Comparison of ENCODE assay signal across 22 cellular contexts in genomic region chr12:126512916-126513913, GRCh38.
"Had no signal": no experiment of that assay in that cellular context is flagged by ENCODE, and none has a peak within 500 bp of the region (broad histone marks: within the 10 kb centered on the region; RNA-seq: fewer than 3 reads in every experiment).

No MANE protein-coding gene starts in this region.

- H3K27me3 ChIP-seq: colonic mucosa, heart right ventricle, ovary, right atrium auricular region, sigmoid colon, testis, tibial nerve, upper lobe of right lung, vagina had no signal

- H3K27ac ChIP-seq: colonic mucosa, heart right ventricle, ovary, right atrium auricular region, sigmoid colon, skin epidermis, testis, tibial nerve, upper lobe of right lung, vagina had no signal

- H3K9me3 ChIP-seq: colonic mucosa, ovary, testis, tibial nerve, upper lobe of right lung, vagina had no signal

- H3K36me3 ChIP-seq: colonic mucosa, heart right ventricle, ovary, right atrium auricular region, sigmoid colon, tibial nerve, upper lobe of right lung, vagina had no signal

- DNase-seq: colonic mucosa; dermis blood vessel endothelial cell; effector CD4-positive, alpha-beta T cell; heart right ventricle; hypothalamus; kidney glomerular epithelial cell; mammary epithelial cell; midbrain; naive thymus-derived CD8-positive, alpha-beta T cell; ovary; sigmoid colon; stimulated activated CD4-positive, alpha-beta T cell treated with anti-CD3 and anti-CD28 coated beads, Interleukin-2, amount 100 ng/mL, for 24 hours; stimulated activated CD4-positive, alpha-beta T cell treated with anti-CD3 and anti-CD28 coated beads, Interleukin-4, amount 100 ng/mL, for 4 hours; stimulated activated naive B cell treated with anti-CD40 and anti-IgM and Interleukin-4, amounts not matched to agents 10 μg/mL and 1 μg/mL and 100 μg/mL, for 72 hours; stimulated activated naive CD8-positive, alpha-beta T cell treated with anti-CD3 and anti-CD28 coated beads, Interleukin-15, amount 100 ng/mL, for 72 hours; testis; upper lobe of right lung had no signal

- H3K4me3 Mint-ChIP-seq: naive thymus-derived CD8-positive, alpha-beta T cell; stimulated activated naive B cell treated with anti-CD40 and anti-IgM and Interleukin-4, amounts not matched to agents 10 μg/mL and 1 μg/mL and 100 μg/mL, for 72 hours; stimulated activated naive CD8-positive, alpha-beta T cell treated with anti-CD3 and anti-CD28 coated beads, Interleukin-15, amount 100 ng/mL, for 72 hours had no signal

- H3K4me1 Mint-ChIP-seq: naive thymus-derived CD8-positive, alpha-beta T cell; stimulated activated naive B cell treated with anti-CD40 and anti-IgM and Interleukin-4, amounts not matched to agents 10 μg/mL and 1 μg/mL and 100 μg/mL, for 72 hours; stimulated activated naive CD8-positive, alpha-beta T cell treated with anti-CD3 and anti-CD28 coated beads, Interleukin-15, amount 100 ng/mL, for 72 hours had no signal

- H3K4me3 ChIP-seq: colonic mucosa, heart right ventricle, ovary, right atrium auricular region, sigmoid colon, skin epidermis, testis, tibial nerve, upper lobe of right lung, vagina had no signal

- H3K4me1 ChIP-seq: colonic mucosa, heart right ventricle, right atrium auricular region, sigmoid colon, testis, tibial nerve, upper lobe of right lung, vagina had no signal

- H3K27ac Mint-ChIP-seq: naive thymus-derived CD8-positive, alpha-beta T cell; stimulated activated naive B cell treated with anti-CD40 and anti-IgM and Interleukin-4, amounts not matched to agents 10 μg/mL and 1 μg/mL and 100 μg/mL, for 72 hours; stimulated activated naive CD8-positive, alpha-beta T cell treated with anti-CD3 and anti-CD28 coated beads, Interleukin-15, amount 100 ng/mL, for 72 hours had no signal

- ATAC-seq: heart right ventricle; left lobe of liver; naive thymus-derived CD8-positive, alpha-beta T cell; stimulated activated naive B cell treated with anti-CD40 and anti-IgM and Interleukin-4, amounts not matched to agents 10 μg/mL and 1 μg/mL and 100 μg/mL, for 72 hours; stimulated activated naive CD8-positive, alpha-beta T cell treated with anti-CD3 and anti-CD28 coated beads, Interleukin-15, amount 100 ng/mL, for 72 hours; upper lobe of right lung had no signal

- H3K36me3 Mint-ChIP-seq: naive thymus-derived CD8-positive, alpha-beta T cell; stimulated activated naive B cell treated with anti-CD40 and anti-IgM and Interleukin-4, amounts not matched to agents 10 μg/mL and 1 μg/mL and 100 μg/mL, for 72 hours had no signal

- H3K27me3 Mint-ChIP-seq: naive thymus-derived CD8-positive, alpha-beta T cell; stimulated activated naive B cell treated with anti-CD40 and anti-IgM and Interleukin-4, amounts not matched to agents 10 μg/mL and 1 μg/mL and 100 μg/mL, for 72 hours; stimulated activated naive CD8-positive, alpha-beta T cell treated with anti-CD3 and anti-CD28 coated beads, Interleukin-15, amount 100 ng/mL, for 72 hours had no signal
